In the genomic region with DNA sequence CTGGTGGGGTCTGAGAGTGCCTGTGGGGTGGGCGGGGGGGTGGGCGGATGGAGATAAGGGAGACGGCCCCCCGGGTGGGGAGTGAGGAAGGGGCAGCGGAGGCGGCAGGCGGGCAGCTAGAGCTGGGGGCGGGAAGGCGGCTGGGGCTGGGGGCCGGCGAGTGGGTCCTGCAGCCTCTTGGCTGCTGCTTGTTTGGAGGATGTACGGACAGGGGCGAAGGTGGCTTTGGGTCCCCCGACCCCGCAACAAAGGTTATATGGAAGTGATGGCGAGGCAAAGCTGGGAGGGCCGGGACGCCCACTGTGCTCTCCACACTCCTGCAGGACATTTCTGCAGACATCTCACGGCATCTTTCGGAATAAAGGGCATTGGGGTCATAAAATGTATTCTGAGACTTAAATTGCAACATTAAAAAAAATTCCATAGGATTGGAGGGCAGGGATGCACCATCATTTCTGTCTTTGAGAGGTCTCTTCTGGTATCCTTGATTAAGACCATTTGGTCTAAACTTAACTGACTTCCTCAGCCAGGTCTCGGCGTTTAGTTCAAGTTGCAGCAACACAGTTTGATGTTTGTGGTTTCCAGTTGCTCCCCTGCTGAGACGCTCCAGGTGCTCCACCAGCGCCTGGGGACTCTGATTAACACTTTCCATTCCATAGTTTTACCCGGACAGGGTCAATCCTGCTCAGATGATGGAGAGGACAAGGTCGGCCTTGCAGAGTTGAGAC, we compare ENCODE assay signal across 8 cellular contexts.
DNase-seq lines count a peak whose midpoint lies in the region; ATAC-seq and TF ChIP-seq lines count a peak whose summit lies in the region.

No MANE protein-coding gene starts in this region.

- no peak for TF ChIP-seq POLR2A in adrenal gland (IDR thresholded peaks at IDR 0.05)
- no peak for TF ChIP-seq POLR2A in GM18505 (IDR thresholded peaks at IDR 0.05; ENCODE audit: borderline replicate concordance, extremely low read depth, insufficient read depth, insufficient read length)

- H3K27ac ChIP-seq in adrenal gland = peak overlapping the region in 3 of 5 donors; percentile 76 to 94 (median 90)

- intact Hi-C loops in Right ventricle myocardium superior (cut with DNase I) (no loop called here), cardiac septum (cut with DNase I) (loop anchor here (1.0 to 5.0 kb wide), 3 partner anchors 119 to 425 kb away; no protein-coding TSS in a partner anchor), adrenal gland (cut with DNase I) (loop anchor here (5.0 to 10.0 kb wide), 6 partner anchors 65 to 428 kb away; partner anchors contain the start of genes SSBP2 (in 2 of the 2) and ATG10 (in 1 of the 2)), sciatic nerve (cut with DNase I) (loop anchor here (2.0 to 5.0 kb wide), 2 partner anchors 65 to 102 kb away; partner anchors contain the start of gene SSBP2)

- H3K4me3 ChIP-seq in adrenal gland = peak overlapping the region in 2 of 4 donors; percentile 36 to 73

- 11 to 23% (median 15%) methylated on average over 17 to 26 of the region's 26 CpGs for WGBS in adrenal gland, 4 donors

- peak; percentile 47 for DNase-seq in Right ventricle myocardium superior
- DNase-seq in cardiac septum (ENCODE audit: low spot score) = no peak
- DNase-seq in NCI-H2227 (lab: John Stamatoyannopoulos, UW; ENCODE audit: unreplicated experiment) = peak; percentile 27
- DNase-seq in adrenal gland = peak in 4 of 7 donors; percentile 19 to 54 (median 24)
- peak; percentile 60 for DNase-seq in iPS DF 4.7 (ENCODE audit: extremely low read depth, low spot score)
- DNase-seq in sciatic nerve (ENCODE audit: low spot score) = no peak
- DNase-seq in NK-92 treated with Interleukin-12 subunit alpha and Interleukin-12 subunit beta, amount 100 ng/mL, for 24 hours (lab: John Stamatoyannopoulos, UW) = no peak

- ATAC-seq in Right ventricle myocardium superior (ENCODE audit: poor library complexity) = no peak
- peak; percentile 19 for ATAC-seq in sciatic nerve
- no peak for ATAC-seq in GM18505 (IDR thresholded peaks at IDR 0.05; ENCODE audit: unreplicated experiment)

- no peaks in the 10 kb centered on the region for H3K36me3 ChIP-seq in adrenal gland (replicated peaks in 1 of 2)

- no peak for TF ChIP-seq CTCF in adrenal gland (IDR thresholded peaks at IDR 0.05)

- peaks cover 14 to 32% of the 10 kb centered on the region in 2 donors for H3K4me1 ChIP-seq in adrenal gland (replicated peaks in 1 of 2)

- no peaks in the 10 kb centered on the region for H3K27me3 ChIP-seq in adrenal gland

- H3K9me3 ChIP-seq in adrenal gland (replicated peaks in 1 of 3) = no peaks in the 10 kb centered on the region

Comparison
In these comparisons a context has a peak if more than half of its experiments do, and no peak if none do; other contexts are left out.
1. DNase-seq: peak in Right ventricle myocardium superior (single experiment), NCI-H2227 (single experiment), adrenal gland (4 of 7) and iPS DF 4.7 (single experiment); none in cardiac septum (single experiment), sciatic nerve (single experiment) and NK-92 treated with Interleukin-12 subunit alpha and Interleukin-12 subunit beta, amount 100 ng/mL, for 24 hours (single experiment).